30 cellular contexts compared by ENCODE assay signal in genomic region chr7:159042639-159043101, GRCh38.
DNase-seq lines count a peak whose midpoint lies in the region; ATAC-seq and TF ChIP-seq lines count a peak whose summit lies in the region.
"Had no signal": no experiment of that assay in that cellular context is flagged by ENCODE, and none has a peak within 500 bp of the region (broad histone marks: within the 10 kb centered on the region; RNA-seq: fewer than 3 reads in every experiment).

No MANE protein-coding gene starts in this region.

- peak; percentile 47 to 77 (median 76) for ATAC-seq in heart left ventricle
- ATAC-seq in omental fat pad (ENCODE audit: low FRiP score) = peak; percentile 76
- ATAC-seq: CD8-positive, alpha-beta T cell; foreskin keratinocyte; K562; psoas muscle; upper lobe of right lung; WTC11 had no signal

- 64 to 78% (median 71%) methylated on average over 5 of the region's 5 CpGs for WGBS in heart left ventricle, 4 donors

- no peak overlapping the region for H3K27ac ChIP-seq in heart left ventricle
- H3K27ac ChIP-seq: 22Rv1, foreskin keratinocyte, hepatocyte, neutrophil, PC-9, psoas muscle, upper lobe of right lung had no signal

- H3K4me1 Mint-ChIP-seq in T-helper 1 cell treated with Interleukin-12 subunit alpha and Interleukin-12 subunit beta and Interleukin-4 antibody, amounts not matched to agents 30 μg/mL and 1 μg/mL, for 36 hours (ENCODE audit: low read depth) = no peaks in the 10 kb centered on the region
- H3K4me1 Mint-ChIP-seq: activated CD4-positive, alpha-beta T cell treated with anti-CD3 and anti-CD28 coated beads, Interleukin-2, amount 10 ng/mL, durations not matched to agents 7 days and 5 days had no signal

- no peaks in the 10 kb centered on the region for H3K27me3 ChIP-seq in heart left ventricle
- no peaks in the 10 kb centered on the region for H3K27me3 ChIP-seq in BE2C
- H3K27me3 ChIP-seq: foreskin keratinocyte, hepatocyte, MG63, upper lobe of right lung had no signal

- peaks cover 0 to 8% (median 0%) of the 10 kb centered on the region in 12 donors for H3K4me1 ChIP-seq in heart left ventricle
- no peaks in the 10 kb centered on the region for H3K4me1 ChIP-seq in BE2C
- H3K4me1 ChIP-seq: foreskin keratinocyte, upper lobe of right lung had no signal

- intact Hi-C loops in heart left ventricle (cut with DNase I) = no loop called here

- peak overlapping the region; percentile 10 for H3K27ac Mint-ChIP-seq in T-helper 1 cell treated with Interleukin-12 subunit alpha and Interleukin-12 subunit beta and Interleukin-4 antibody, amounts not matched to agents 30 μg/mL and 1 μg/mL, for 36 hours
- H3K27ac Mint-ChIP-seq: activated CD4-positive, alpha-beta T cell treated with anti-CD3 and anti-CD28 coated beads, Interleukin-2, amount 10 ng/mL, durations not matched to agents 7 days and 5 days; activated naive CD4-positive, alpha-beta T cell treated with anti-CD3 and anti-CD28 coated beads, Interleukin-2, amount 10 ng/mL, durations not matched to agents 7 days and 5 days; activated T-helper 1 cell treated with anti-CD3 and anti-CD28 coated beads, Interleukin-12 subunit alpha, Interleukin-12 subunit beta, Interleukin-2, Interleukin-4 antibody, amounts not matched to agents 30 ng/mL and 10 ng/mL and 1 ng/mL, durations not matched to agents 14 hours and 24 hours and 36 hours; CD8-positive, alpha-beta T cell; WTC11 had no signal

- H3K9me3 Mint-ChIP-seq in T-helper 1 cell treated with Interleukin-12 subunit alpha and Interleukin-12 subunit beta and Interleukin-4 antibody, amounts not matched to agents 30 μg/mL and 1 μg/mL, for 36 hours = no peaks in the 10 kb centered on the region
- H3K9me3 Mint-ChIP-seq: activated CD4-positive, alpha-beta T cell treated with anti-CD3 and anti-CD28 coated beads, Interleukin-2, amount 10 ng/mL, durations not matched to agents 7 days and 5 days; activated naive CD4-positive, alpha-beta T cell treated with anti-CD3 and anti-CD28 coated beads, Interleukin-2, amount 10 ng/mL, durations not matched to agents 7 days and 5 days; activated T-helper 1 cell treated with anti-CD3 and anti-CD28 coated beads, Interleukin-12 subunit alpha, Interleukin-12 subunit beta, Interleukin-2, Interleukin-4 antibody, amounts not matched to agents 30 ng/mL and 10 ng/mL and 1 ng/mL, durations not matched to agents 14 hours and 24 hours and 36 hours; CD8-positive, alpha-beta T cell had no signal

- no peak overlapping the region for H3K4me3 Mint-ChIP-seq in T-helper 1 cell treated with Interleukin-12 subunit alpha and Interleukin-12 subunit beta and Interleukin-4 antibody, amounts not matched to agents 30 μg/mL and 1 μg/mL, for 36 hours
- H3K4me3 Mint-ChIP-seq: activated CD4-positive, alpha-beta T cell treated with anti-CD3 and anti-CD28 coated beads, Interleukin-2, amount 10 ng/mL, durations not matched to agents 7 days and 5 days; activated naive CD4-positive, alpha-beta T cell treated with anti-CD3 and anti-CD28 coated beads, Interleukin-2, amount 10 ng/mL, durations not matched to agents 7 days and 5 days; activated T-helper 1 cell treated with anti-CD3 and anti-CD28 coated beads, Interleukin-12 subunit alpha, Interleukin-12 subunit beta, Interleukin-2, Interleukin-4 antibody, amounts not matched to agents 30 ng/mL and 10 ng/mL and 1 ng/mL, durations not matched to agents 14 hours and 24 hours and 36 hours; CD8-positive, alpha-beta T cell; WTC11 had no signal

- H3K9me3 ChIP-seq in heart left ventricle = peaks cover 0 to 11% (median 0%) of the 10 kb centered on the region in 12 donors
- no peaks in the 10 kb centered on the region for H3K9me3 ChIP-seq in BE2C
- H3K9me3 ChIP-seq: MG63, neutrophil, psoas muscle, upper lobe of right lung had no signal

- no peak for TF ChIP-seq CTCF in heart left ventricle (IDR thresholded peaks at IDR 0.05)
- TF ChIP-seq CTCF in omental fat pad (IDR thresholded peaks at IDR 0.05) = no peak
- TF ChIP-seq CTCF in BE2C (IDR thresholded peaks at IDR 0.05; ENCODE audit: low read depth, low read length) = no peak

- peaks cover 0 to 18% (median 9%) of the 10 kb centered on the region in 9 donors for H3K36me3 ChIP-seq in heart left ventricle
- no peaks in the 10 kb centered on the region for H3K36me3 ChIP-seq in BE2C
- H3K36me3 ChIP-seq: MG63, neutrophil, upper lobe of right lung had no signal

- TF ChIP-seq POLR2A in heart left ventricle (IDR thresholded peaks at IDR 0.05) = no peak

- DNase-seq in T-helper 1 cell = no peak
- DNase-seq in heart left ventricle = no peak
- no peak for DNase-seq in omental fat pad (ENCODE audit: low spot score)
- DNase-seq in ureter (ENCODE audit: low spot score) = peak; percentile 38
- DNase-seq in BE2C = no peak
- DNase-seq in HPDE6-E6E7 (ENCODE audit: extremely low spot score) = no peak
- DNase-seq in DMS 273 (lab: John Stamatoyannopoulos, UW; ENCODE audit: unreplicated experiment) = no peak
- DNase-seq: activated CD4-positive, alpha-beta T cell treated with anti-CD3 and anti-CD28 coated beads, Interleukin-2, amount 10 ng/mL, durations not matched to agents 7 days and 5 days; amygdala; cortex of kidney; foreskin keratinocyte; left colon; mesendoderm; MG63; NCI-H2029; NCI-H526; PC-9; psoas muscle; SHP77; T-helper 9 cell; upper lobe of right lung had no signal

- no peaks in the 10 kb centered on the region for H3K36me3 Mint-ChIP-seq in T-helper 1 cell treated with Interleukin-12 subunit alpha and Interleukin-12 subunit beta and Interleukin-4 antibody, amounts not matched to agents 30 μg/mL and 1 μg/mL, for 36 hours (ENCODE audit: low read depth)
- H3K36me3 Mint-ChIP-seq: activated naive CD4-positive, alpha-beta T cell treated with anti-CD3 and anti-CD28 coated beads, Interleukin-2, amount 10 ng/mL, durations not matched to agents 7 days and 5 days; CD8-positive, alpha-beta T cell had no signal

- H3K27me3 Mint-ChIP-seq in T-helper 1 cell treated with Interleukin-12 subunit alpha and Interleukin-12 subunit beta and Interleukin-4 antibody, amounts not matched to agents 30 μg/mL and 1 μg/mL, for 36 hours (ENCODE audit: low read depth) = peaks cover 3% of the 10 kb centered on the region

- H3K4me3 ChIP-seq in heart left ventricle (no peak overlapping the region), BE2C (ENCODE audit: low read depth, low read length) (no peak overlapping the region)
- H3K4me3 ChIP-seq: hepatocyte, K562, MG63, PC-9, psoas muscle, upper lobe of right lung had no signal
